1 cellular context compared by ENCODE assay signal in the genomic region with DNA sequence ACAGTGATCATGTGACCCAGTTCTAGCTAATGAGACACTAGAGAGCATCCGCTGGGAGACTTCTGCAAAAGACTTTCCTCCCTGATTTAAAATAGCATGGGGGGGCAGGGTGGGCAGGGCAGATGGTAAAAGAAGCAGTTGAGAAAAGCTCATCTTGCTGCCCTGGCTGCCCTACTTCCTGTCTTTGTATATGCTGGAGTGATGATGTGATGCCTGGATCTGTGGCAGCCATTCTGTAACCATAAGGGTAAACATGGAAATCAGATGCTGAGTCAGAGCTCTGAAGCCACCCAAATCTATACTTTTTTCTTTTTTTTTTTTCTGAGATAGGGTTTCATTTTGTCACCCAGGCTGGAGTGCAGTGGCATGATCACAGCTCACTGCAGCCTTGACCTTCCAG.
TF ChIP-seq lines count a peak whose summit lies in the region.

No MANE protein-coding gene starts in this region.

TF ChIP-seq in K562, 482 proteins besides CTCF, POLR2A, EP300 and RAD21 (continued from another document):
- TF ChIP-seq, protein P1, sequence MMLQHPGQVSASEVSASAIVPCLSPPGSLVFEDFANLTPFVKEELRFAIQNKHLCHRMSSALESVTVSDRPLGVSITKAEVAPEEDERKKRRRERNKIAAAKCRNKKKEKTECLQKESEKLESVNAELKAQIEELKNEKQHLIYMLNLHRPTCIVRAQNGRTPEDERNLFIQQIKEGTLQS (IDR thresholded peaks at IDR 0.05) = no peak
- TF ChIP-seq, protein P1 (CRISPR knock-in tag; conservative IDR thresholded peaks at IDR 0.05) = no peak
- TF ChIP-seq, protein P2, sequence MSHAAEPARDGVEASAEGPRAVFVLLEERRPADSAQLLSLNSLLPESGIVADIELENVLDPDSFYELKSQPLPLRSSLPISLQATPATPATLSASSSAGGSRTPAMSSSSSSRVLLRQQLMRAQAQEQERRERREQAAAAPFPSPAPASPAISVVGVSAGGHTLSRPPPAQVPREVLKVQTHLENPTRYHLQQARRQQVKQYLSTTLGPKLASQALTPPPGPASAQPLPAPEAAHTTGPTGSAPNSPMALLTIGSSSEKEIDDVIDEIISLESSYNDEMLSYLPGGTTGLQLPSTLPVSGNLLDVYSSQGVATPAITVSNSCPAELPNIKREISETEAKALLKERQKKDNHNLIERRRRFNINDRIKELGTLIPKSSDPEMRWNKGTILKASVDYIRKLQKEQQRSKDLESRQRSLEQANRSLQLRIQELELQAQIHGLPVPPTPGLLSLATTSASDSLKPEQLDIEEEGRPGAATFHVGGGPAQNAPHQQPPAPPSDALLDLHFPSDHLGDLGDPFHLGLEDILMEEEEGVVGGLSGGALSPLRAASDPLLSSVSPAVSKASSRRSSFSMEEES (CRISPR knock-in tag; IDR thresholded peaks at IDR 0.05) = peak; percentile 50; the same call in 1 of the 2 replicates
- TF ChIP-seq DDX20 (tag; IDR thresholded peaks at IDR 0.05; ENCODE audit: low read depth) = no peak
- TF ChIP-seq SREBF1 (IDR thresholded peaks at IDR 0.05; ENCODE audit: borderline replicate concordance, low read depth, low read length) = no peak
- TF ChIP-seq MYNN (IDR thresholded peaks at IDR 0.05) = no peak
- no peak for TF ChIP-seq MYNN (CRISPR knock-in tag; IDR thresholded peaks at IDR 0.05)
